4 cellular contexts compared by ENCODE assay signal in genomic region chr4:143890323-143890722, GRCh38. TPM values are rescaled to one million over a fixed set of nuclear protein-coding genes. Genes with fewer than 3 reads are reported as not detected.
"Had no signal": no experiment of that assay in that cellular context is flagged by ENCODE, and none has a peak within 500 bp of the region (broad histone marks: within the 10 kb centered on the region; RNA-seq: fewer than 3 reads in every experiment).

No MANE protein-coding gene starts in this region.

RNA-seq across cellular contexts. Expression of gene GYPE, which starts 15.0 kb away (rescaled TPM):
- total RNA-seq: neural crest cell, osteocyte, smooth muscle cell, vagina had no signal
- polyA plus RNA-seq: smooth muscle cell had no signal
